In genomic region chr6:73078333-73078732, GRCh38 we compare ENCODE assay signal across 28 cellular contexts.
"Had no signal": no experiment of that assay in that cellular context is flagged by ENCODE, and none has a peak within 500 bp of the region (broad histone marks: within the 10 kb centered on the region; RNA-seq: fewer than 3 reads in every experiment).

No MANE protein-coding gene starts in this region.

- H3K36me3 ChIP-seq: ascending aorta, breast epithelium, colonic mucosa had no signal

- ATAC-seq: activated naive CD4-positive, alpha-beta T cell treated with anti-CD3 and anti-CD28 coated beads, Interleukin-2, amount 50 U/mL, for 72 hours; activated T-cell treated with anti-CD3 and anti-CD28 coated beads, Interleukin-2, amount 50 U/mL, for 72 hours; esophagus mucosa had no signal

- H3K4me1 ChIP-seq: ascending aorta, breast epithelium, colonic mucosa had no signal

- H3K9me3 ChIP-seq: ascending aorta, breast epithelium, colonic mucosa had no signal

- H3K27ac ChIP-seq: ascending aorta, breast epithelium, cardiac muscle cell, colonic mucosa had no signal

- H3K27me3 ChIP-seq: ascending aorta, breast epithelium, cardiac muscle cell, colonic mucosa had no signal

- H3K4me3 ChIP-seq: ascending aorta, breast epithelium, cardiac muscle cell, colonic mucosa had no signal

- DNase-seq: activated CD4-positive, alpha-beta memory T cell treated with anti-CD3 and anti-CD28 coated beads, Interleukin-2, amount 10 ng/mL, durations not matched to agents 7 days and 5 days; activated CD4-positive, alpha-beta T cell treated with anti-CD3 and anti-CD28 coated beads for 1 hour; activated CD4-positive, alpha-beta T cell treated with anti-CD3 and anti-CD28 coated beads for 4 hours; activated CD4-positive, alpha-beta T cell treated with anti-CD3 and anti-CD28 coated beads, Interleukin-2, amount 10 ng/mL, durations not matched to agents 7 days and 5 days; activated CD4-positive, alpha-beta T cell treated with anti-CD3 and anti-CD28 coated beads, Interleukin-2, amount 50 U/mL, for 4 hours; activated CD4-positive, CD25-positive, alpha-beta regulatory T cell; activated CD8-positive, alpha-beta memory T cell treated with anti-CD3 and anti-CD28 coated beads, Interleukin-2, amount 50 U/mL, for 48 hours; activated gamma-delta T cell; activated naive CD4-positive, alpha-beta T cell; activated naive CD4-positive, alpha-beta T cell treated with anti-CD3 and anti-CD28 coated beads, Interleukin-2, amount 10 ng/mL, durations not matched to agents 7 days and 5 days; activated naive CD8-positive, alpha-beta T cell treated with anti-CD3 and anti-CD28 coated beads, Interleukin-2, amount 10 ng/mL, durations not matched to agents 7 days and 5 days; activated T-cell treated with anti-CD3 and anti-CD28 coated beads for 4 hours; activated T-cell treated with anti-CD3 and anti-CD28 coated beads, Interleukin-2, amount 50 U/mL, for 24 hours; activated T-cell treated with anti-CD3 and anti-CD28 coated beads, Interleukin-2, amount 50 U/mL, for 72 hours; central memory CD4-positive, alpha-beta T cell; cerebellar nuclear complex; colonic mucosa; effector CD8-positive, alpha-beta T cell; foreskin fibroblast; head of caudate nucleus; T-helper 2 cell had no signal

- FAIRE-seq: endometrium, endothelial cell of umbilical vein had no signal
